ENCODE assay signal across 30 cellular contexts in the genomic region with DNA sequence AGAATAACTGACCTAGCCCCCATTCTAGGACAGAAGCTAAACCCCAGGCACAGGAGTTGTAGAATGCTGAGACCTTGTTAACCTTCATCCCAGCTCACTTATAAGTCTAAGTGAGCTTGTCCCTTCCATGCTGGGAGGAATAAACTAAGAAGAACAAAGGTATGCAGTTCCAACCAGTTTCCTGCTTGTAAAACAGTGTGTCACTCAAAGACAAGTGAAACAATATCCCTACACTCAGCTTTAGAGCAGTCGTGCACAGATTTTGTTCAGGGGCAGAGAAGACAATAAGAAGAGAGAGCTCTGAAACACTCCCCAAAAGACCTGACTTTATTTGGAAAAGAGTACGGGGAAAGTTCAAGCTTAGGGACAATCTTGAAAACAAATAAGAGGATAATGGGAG. TPM values are rescaled to one million over a fixed set of nuclear protein-coding genes. Genes with fewer than 3 reads are reported as not detected.
"Had no signal": no experiment of that assay in that cellular context is flagged by ENCODE, and none has a peak within 500 bp of the region (broad histone marks: within the 10 kb centered on the region; RNA-seq: fewer than 3 reads in every experiment).

No MANE protein-coding gene starts in this region.

- H3K4me1 ChIP-seq: esophagus muscularis mucosa, foreskin keratinocyte, heart left ventricle, lower lobe of right lung, right lobe of liver had no signal

- H3K36me3 Mint-ChIP-seq: activated naive CD4-positive, alpha-beta T cell treated with anti-CD3 and anti-CD28 coated beads, Interleukin-2, amount 50 U/mL, for 72 hours; immature natural killer cell; natural killer cell; WTC11 had no signal

- H3K4me1 Mint-ChIP-seq: activated CD4-positive, alpha-beta memory T cell treated with anti-CD3 and anti-CD28 coated beads, Interleukin-2, amount 10 ng/mL, durations not matched to agents 7 days and 5 days; activated CD4-positive, alpha-beta T cell treated with anti-CD3 and anti-CD28 coated beads, Interleukin-2, amount 10 ng/mL, durations not matched to agents 7 days and 5 days; central memory CD8-positive, alpha-beta T cell; immature natural killer cell; natural killer cell had no signal

- H3K36me3 ChIP-seq: esophagus muscularis mucosa, heart left ventricle, lower lobe of right lung, neutrophil, right lobe of liver, thoracic aorta had no signal

- H3K27ac Mint-ChIP-seq: activated CD4-positive, alpha-beta memory T cell treated with anti-CD3 and anti-CD28 coated beads, Interleukin-2, amount 10 ng/mL, durations not matched to agents 7 days and 5 days; activated CD4-positive, alpha-beta T cell treated with anti-CD3 and anti-CD28 coated beads, Interleukin-2, amount 10 ng/mL, durations not matched to agents 7 days and 5 days; activated naive CD4-positive, alpha-beta T cell treated with anti-CD3 and anti-CD28 coated beads, Interleukin-2, amount 50 U/mL, for 72 hours; activated T-helper 2 cell treated with anti-CD3 and anti-CD28 coated beads, Interferon-gamma antibody, Interleukin-2, Interleukin-4, amounts not matched to agents 10 μg/mL and 5 μg/mL and 100 μg/mL, durations not matched to agents 14 hours and 24 hours and 36 hours; dendritic cell treated with granulocyte-macrophage colony-stimulating factor and Interleukin-4, amounts not matched to agents 40 ng/mL and 50 ng/mL, for 4 days; immature natural killer cell; natural killer cell; stimulated activated naive CD8-positive, alpha-beta T cell treated with anti-CD3 and anti-CD28 coated beads, Interleukin-15, Interleukin-2, amounts not matched to agents 100 ng/mL and 50 ng/mL, for 24 hours; WTC11 had no signal

- H3K9me3 Mint-ChIP-seq: activated CD4-positive, alpha-beta memory T cell treated with anti-CD3 and anti-CD28 coated beads, Interleukin-2, amount 10 ng/mL, durations not matched to agents 7 days and 5 days; activated CD4-positive, alpha-beta T cell treated with anti-CD3 and anti-CD28 coated beads, Interleukin-2, amount 10 ng/mL, durations not matched to agents 7 days and 5 days; activated naive CD4-positive, alpha-beta T cell treated with anti-CD3 and anti-CD28 coated beads, Interleukin-2, amount 50 U/mL, for 72 hours; activated T-cell treated with anti-CD3 and anti-CD28 coated beads, Interleukin-2, amount 50 U/mL, for 4 hours; activated T-helper 2 cell treated with anti-CD3 and anti-CD28 coated beads, Interferon-gamma antibody, Interleukin-2, Interleukin-4, amounts not matched to agents 10 μg/mL and 5 μg/mL and 100 μg/mL, durations not matched to agents 14 hours and 24 hours and 36 hours; central memory CD8-positive, alpha-beta T cell; dendritic cell treated with granulocyte-macrophage colony-stimulating factor and Interleukin-4, amounts not matched to agents 40 ng/mL and 50 ng/mL, for 4 days; immature natural killer cell; natural killer cell; stimulated activated naive CD8-positive, alpha-beta T cell treated with anti-CD3 and anti-CD28 coated beads, Interleukin-15, Interleukin-2, amounts not matched to agents 100 ng/mL and 50 ng/mL, for 24 hours; WTC11 had no signal

- H3K27me3 ChIP-seq: esophagus muscularis mucosa, foreskin keratinocyte, heart left ventricle, neutrophil, right lobe of liver had no signal

- ATAC-seq: activated naive CD4-positive, alpha-beta T cell treated with anti-CD3 and anti-CD28 coated beads, Interleukin-2, amount 50 U/mL, for 72 hours; activated T-cell treated with anti-CD3 and anti-CD28 coated beads, Interleukin-2, amount 50 U/mL, for 4 hours; foreskin keratinocyte; heart left ventricle; left lobe of liver; lower lobe of right lung; natural killer cell; right lobe of liver; WTC11 had no signal

- DNase-seq: activated CD4-positive, alpha-beta memory T cell treated with anti-CD3 and anti-CD28 coated beads, Interleukin-2, amount 10 ng/mL, durations not matched to agents 7 days and 5 days; activated CD4-positive, alpha-beta T cell treated with anti-CD3 and anti-CD28 coated beads for 1 hour; activated CD4-positive, alpha-beta T cell treated with anti-CD3 and anti-CD28 coated beads, Interleukin-2, amount 10 ng/mL, durations not matched to agents 7 days and 5 days; activated T-cell treated with anti-CD3 and anti-CD28 coated beads, Interleukin-2, amount 50 U/mL, for 4 hours; foreskin keratinocyte; heart left ventricle; hypothalamus; immature natural killer cell; kidney; lower lobe of right lung; mesenchymal stem cell; natural killer cell; right lobe of liver; stimulated activated CD4-positive, alpha-beta T cell treated with anti-CD3 and anti-CD28 coated beads, Interleukin-12 subunit alpha, Interleukin-12 subunit beta, amount 100 ng/mL, for 4 hours; stimulated activated CD4-positive, alpha-beta T cell treated with anti-CD3 and anti-CD28 coated beads, Interleukin-4, amount 100 ng/mL, for 1 hour; T-helper 2 cell; trophoblast cell had no signal

- H3K27ac ChIP-seq: esophagus muscularis mucosa, foreskin keratinocyte, heart left ventricle, lower lobe of right lung, neutrophil, right lobe of liver, skin epidermis, thoracic aorta had no signal

- H3K4me3 Mint-ChIP-seq: activated CD4-positive, alpha-beta memory T cell treated with anti-CD3 and anti-CD28 coated beads, Interleukin-2, amount 10 ng/mL, durations not matched to agents 7 days and 5 days; activated CD4-positive, alpha-beta T cell treated with anti-CD3 and anti-CD28 coated beads, Interleukin-2, amount 10 ng/mL, durations not matched to agents 7 days and 5 days; activated T-cell treated with anti-CD3 and anti-CD28 coated beads, Interleukin-2, amount 50 U/mL, for 4 hours; central memory CD8-positive, alpha-beta T cell; dendritic cell treated with granulocyte-macrophage colony-stimulating factor and Interleukin-4, amounts not matched to agents 40 ng/mL and 50 ng/mL, for 4 days; immature natural killer cell; natural killer cell; stimulated activated naive CD8-positive, alpha-beta T cell treated with anti-CD3 and anti-CD28 coated beads, Interleukin-15, Interleukin-2, amounts not matched to agents 100 ng/mL and 50 ng/mL, for 24 hours; WTC11 had no signal

- H3K4me3 ChIP-seq: esophagus muscularis mucosa, heart left ventricle, lower lobe of right lung, right lobe of liver, skin epidermis, thoracic aorta had no signal

- H3K9me3 ChIP-seq: esophagus muscularis mucosa, heart left ventricle, lower lobe of right lung, neutrophil, right lobe of liver, thoracic aorta had no signal

RNA-seq across cellular contexts. Expression of a gene that starts 25.8 kb away (rescaled TPM):
- total RNA-seq: activated CD4-positive, alpha-beta memory T cell treated with anti-CD3 and anti-CD28 coated beads, Interleukin-2, amount 10 ng/mL, durations not matched to agents 7 days and 5 days; activated CD4-positive, alpha-beta T cell treated with anti-CD3 and anti-CD28 coated beads, Interleukin-2, amount 10 ng/mL, durations not matched to agents 7 days and 5 days; activated naive CD4-positive, alpha-beta T cell treated with anti-CD3 and anti-CD28 coated beads, Interleukin-2, amount 50 U/mL, for 72 hours; activated T-helper 2 cell treated with anti-CD3 and anti-CD28 coated beads, Interferon-gamma antibody, Interleukin-2, Interleukin-4, amounts not matched to agents 10 μg/mL and 5 μg/mL and 100 μg/mL, durations not matched to agents 14 hours and 24 hours and 36 hours; bronchial epithelial cell; foreskin keratinocyte; left lobe of liver; osteocyte; right lobe of liver had no signal
- polyA plus RNA-seq: foreskin keratinocyte had no signal
